Comparison of ENCODE assay signal across 2 cellular contexts in the genomic region with DNA sequence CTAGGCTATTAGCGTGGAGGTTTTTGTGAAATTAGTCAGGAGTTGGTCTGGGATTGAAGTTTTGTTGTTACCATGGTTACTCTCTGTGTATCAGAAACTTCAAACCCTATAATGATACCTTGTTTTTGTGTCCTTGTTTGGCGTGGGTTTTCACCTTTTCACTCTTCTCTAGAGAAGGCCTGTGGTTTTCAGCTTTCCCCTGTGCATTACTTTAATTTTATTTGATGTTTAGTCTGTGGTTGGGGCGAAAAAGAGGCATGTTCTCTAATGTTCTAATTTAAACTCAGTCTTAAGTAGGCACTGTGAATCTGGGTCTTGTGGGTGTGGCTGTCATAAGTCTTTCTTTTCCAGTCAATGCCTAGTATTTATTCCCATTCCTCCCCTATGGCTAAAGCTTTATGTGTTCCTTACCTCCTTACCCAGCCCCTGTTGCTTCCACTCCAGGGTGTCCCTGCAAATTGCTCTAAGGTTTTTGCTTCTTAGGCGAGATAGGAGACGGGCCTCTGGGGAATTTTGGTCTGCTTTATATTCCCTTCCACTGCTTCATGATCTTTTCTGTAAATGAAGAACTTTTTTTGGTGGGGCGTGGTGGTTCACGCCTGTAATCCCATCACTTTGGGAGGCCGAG.
TF ChIP-seq lines count a peak whose summit lies in the region.

No MANE protein-coding gene starts in this region.

TF ChIP-seq in H1, 55 proteins besides CTCF, POLR2A, EP300 and RAD21 (continued from another document):
- TF ChIP-seq, protein P1, sequence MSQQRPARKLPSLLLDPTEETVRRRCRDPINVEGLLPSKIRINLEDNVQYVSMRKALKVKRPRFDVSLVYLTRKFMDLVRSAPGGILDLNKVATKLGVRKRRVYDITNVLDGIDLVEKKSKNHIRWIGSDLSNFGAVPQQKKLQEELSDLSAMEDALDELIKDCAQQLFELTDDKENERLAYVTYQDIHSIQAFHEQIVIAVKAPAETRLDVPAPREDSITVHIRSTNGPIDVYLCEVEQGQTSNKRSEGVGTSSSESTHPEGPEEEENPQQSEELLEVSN (IDR thresholded peaks at IDR 0.05) = no peak

TF ChIP-seq in SK-N-SH, 30 proteins besides CTCF, POLR2A, EP300 and RAD21 (continued from another document):
- TF ChIP-seq, protein P2, sequence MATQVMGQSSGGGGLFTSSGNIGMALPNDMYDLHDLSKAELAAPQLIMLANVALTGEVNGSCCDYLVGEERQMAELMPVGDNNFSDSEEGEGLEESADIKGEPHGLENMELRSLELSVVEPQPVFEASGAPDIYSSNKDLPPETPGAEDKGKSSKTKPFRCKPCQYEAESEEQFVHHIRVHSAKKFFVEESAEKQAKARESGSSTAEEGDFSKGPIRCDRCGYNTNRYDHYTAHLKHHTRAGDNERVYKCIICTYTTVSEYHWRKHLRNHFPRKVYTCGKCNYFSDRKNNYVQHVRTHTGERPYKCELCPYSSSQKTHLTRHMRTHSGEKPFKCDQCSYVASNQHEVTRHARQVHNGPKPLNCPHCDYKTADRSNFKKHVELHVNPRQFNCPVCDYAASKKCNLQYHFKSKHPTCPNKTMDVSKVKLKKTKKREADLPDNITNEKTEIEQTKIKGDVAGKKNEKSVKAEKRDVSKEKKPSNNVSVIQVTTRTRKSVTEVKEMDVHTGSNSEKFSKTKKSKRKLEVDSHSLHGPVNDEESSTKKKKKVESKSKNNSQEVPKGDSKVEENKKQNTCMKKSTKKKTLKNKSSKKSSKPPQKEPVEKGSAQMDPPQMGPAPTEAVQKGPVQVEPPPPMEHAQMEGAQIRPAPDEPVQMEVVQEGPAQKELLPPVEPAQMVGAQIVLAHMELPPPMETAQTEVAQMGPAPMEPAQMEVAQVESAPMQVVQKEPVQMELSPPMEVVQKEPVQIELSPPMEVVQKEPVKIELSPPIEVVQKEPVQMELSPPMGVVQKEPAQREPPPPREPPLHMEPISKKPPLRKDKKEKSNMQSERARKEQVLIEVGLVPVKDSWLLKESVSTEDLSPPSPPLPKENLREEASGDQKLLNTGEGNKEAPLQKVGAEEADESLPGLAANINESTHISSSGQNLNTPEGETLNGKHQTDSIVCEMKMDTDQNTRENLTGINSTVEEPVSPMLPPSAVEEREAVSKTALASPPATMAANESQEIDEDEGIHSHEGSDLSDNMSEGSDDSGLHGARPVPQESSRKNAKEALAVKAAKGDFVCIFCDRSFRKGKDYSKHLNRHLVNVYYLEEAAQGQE (IDR thresholded peaks at IDR 0.05; ENCODE audit: low read depth, low read length) = no peak
- TF ChIP-seq POLR2AphosphoS5 (IDR thresholded peaks at IDR 0.05; ENCODE audit: low read depth, low read length) (no peak), RXRA (IDR thresholded peaks at IDR 0.05; ENCODE audit: borderline replicate concordance, low read depth) (no peak), NRF1 (IDR thresholded peaks at IDR 0.05; ENCODE audit: low read depth, low read length) (no peak), RFX5 (IDR thresholded peaks at IDR 0.05; ENCODE audit: low read length) (no peak), GATA2 (CRISPR knock-in tag; IDR thresholded peaks at IDR 0.05) (no peak), NFIC (IDR thresholded peaks at IDR 0.05; ENCODE audit: borderline replicate concordance) (no peak), ELF1 (IDR thresholded peaks at IDR 0.05) (no peak), CHD2 (IDR thresholded peaks at IDR 0.05; ENCODE audit: low read length, partially characterized antibody) (no peak)
- TF ChIP-seq, protein P3, sequence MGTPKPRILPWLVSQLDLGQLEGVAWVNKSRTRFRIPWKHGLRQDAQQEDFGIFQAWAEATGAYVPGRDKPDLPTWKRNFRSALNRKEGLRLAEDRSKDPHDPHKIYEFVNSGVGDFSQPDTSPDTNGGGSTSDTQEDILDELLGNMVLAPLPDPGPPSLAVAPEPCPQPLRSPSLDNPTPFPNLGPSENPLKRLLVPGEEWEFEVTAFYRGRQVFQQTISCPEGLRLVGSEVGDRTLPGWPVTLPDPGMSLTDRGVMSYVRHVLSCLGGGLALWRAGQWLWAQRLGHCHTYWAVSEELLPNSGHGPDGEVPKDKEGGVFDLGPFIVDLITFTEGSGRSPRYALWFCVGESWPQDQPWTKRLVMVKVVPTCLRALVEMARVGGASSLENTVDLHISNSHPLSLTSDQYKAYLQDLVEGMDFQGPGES (IDR thresholded peaks at IDR 0.05; ENCODE audit: low read depth, low read length) = no peak
- TF ChIP-seq, protein P4, sequence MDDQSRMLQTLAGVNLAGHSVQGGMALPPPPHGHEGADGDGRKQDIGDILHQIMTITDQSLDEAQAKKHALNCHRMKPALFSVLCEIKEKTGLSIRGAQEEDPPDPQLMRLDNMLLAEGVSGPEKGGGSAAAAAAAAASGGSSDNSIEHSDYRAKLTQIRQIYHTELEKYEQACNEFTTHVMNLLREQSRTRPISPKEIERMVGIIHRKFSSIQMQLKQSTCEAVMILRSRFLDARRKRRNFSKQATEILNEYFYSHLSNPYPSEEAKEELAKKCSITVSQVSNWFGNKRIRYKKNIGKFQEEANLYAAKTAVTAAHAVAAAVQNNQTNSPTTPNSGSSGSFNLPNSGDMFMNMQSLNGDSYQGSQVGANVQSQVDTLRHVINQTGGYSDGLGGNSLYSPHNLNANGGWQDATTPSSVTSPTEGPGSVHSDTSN (IDR thresholded peaks at IDR 0.05) = no peak
- TF ChIP-seq, protein P5, sequence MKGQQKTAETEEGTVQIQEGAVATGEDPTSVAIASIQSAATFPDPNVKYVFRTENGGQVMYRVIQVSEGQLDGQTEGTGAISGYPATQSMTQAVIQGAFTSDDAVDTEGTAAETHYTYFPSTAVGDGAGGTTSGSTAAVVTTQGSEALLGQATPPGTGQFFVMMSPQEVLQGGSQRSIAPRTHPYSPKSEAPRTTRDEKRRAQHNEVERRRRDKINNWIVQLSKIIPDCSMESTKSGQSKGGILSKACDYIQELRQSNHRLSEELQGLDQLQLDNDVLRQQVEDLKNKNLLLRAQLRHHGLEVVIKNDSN (IDR thresholded peaks at IDR 0.05; ENCODE audit: borderline replicate concordance, low read depth) = no peak
